Comparison of ENCODE assay signal across 17 cellular contexts in the genomic region with DNA sequence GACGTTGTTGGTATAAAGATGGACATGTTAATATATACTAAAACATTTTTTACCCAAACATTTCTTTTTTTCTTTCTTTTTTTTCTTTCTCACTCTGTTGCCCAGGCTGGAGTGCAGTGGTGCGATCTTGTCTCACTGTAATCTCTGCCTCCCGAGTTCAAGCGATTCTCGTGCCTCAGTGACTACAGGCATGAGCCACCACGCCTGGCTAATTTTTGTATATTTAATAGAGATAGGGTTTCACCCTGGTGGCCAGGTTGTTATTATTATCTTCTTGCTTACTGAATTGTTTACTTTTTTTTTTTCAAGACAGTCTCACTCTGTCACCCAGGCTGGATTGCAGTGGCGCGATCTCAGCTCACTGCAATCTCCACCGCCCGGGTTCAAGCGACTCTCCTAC.
DNase-seq lines count a peak whose midpoint lies in the region; ATAC-seq and TF ChIP-seq lines count a peak whose summit lies in the region.
"Had no signal": no experiment of that assay in that cellular context is flagged by ENCODE, and none has a peak within 500 bp of the region (broad histone marks: within the 10 kb centered on the region; RNA-seq: fewer than 3 reads in every experiment).

No MANE protein-coding gene starts in this region.

- no peaks in the 10 kb centered on the region for H3K9me3 Mint-ChIP-seq in MCF 10A (ENCODE audit: unreplicated experiment)
- peaks cover 0 to 2% (median 0%) of the 10 kb centered on the region in 8 donors for H3K9me3 Mint-ChIP-seq in CD4-positive, alpha-beta memory T cell
- H3K9me3 Mint-ChIP-seq: CD4-positive, alpha-beta T cell had no signal

- no peaks in the 10 kb centered on the region for H3K9me3 ChIP-seq in mammary epithelial cell (replicated peaks; ENCODE audit: insufficient read depth, low read length)
- no peaks in the 10 kb centered on the region for H3K9me3 ChIP-seq in RWPE2 (ENCODE audit: severe bottlenecking)
- H3K9me3 ChIP-seq in CD4-positive, alpha-beta memory T cell (ENCODE audit: control insufficient read depth in 1 of 2, low read length in 2 of 2) = no peaks in the 10 kb centered on the region
- no peaks in the 10 kb centered on the region for H3K9me3 ChIP-seq in spleen

- H3K27me3 ChIP-seq in mammary epithelial cell (ENCODE audit: insufficient read depth, low read length) = no peaks in the 10 kb centered on the region
- H3K27me3 ChIP-seq in RWPE2 (ENCODE audit: insufficient read depth, poor library complexity, severe bottlenecking) = no peaks in the 10 kb centered on the region
- no peaks in the 10 kb centered on the region for H3K27me3 ChIP-seq in CD4-positive, alpha-beta memory T cell (ENCODE audit: insufficient read depth, low read length)
- no peaks in the 10 kb centered on the region for H3K27me3 ChIP-seq in spleen (replicated peaks in 1 of 7)

- 99% methylated on average over 6 of the region's 11 CpGs for WGBS in mammary epithelial cell (ENCODE audit: low coverage, missing lambda C conversion rate)
- 82 to 89% (median 83%) methylated on average over 11 of the region's 11 CpGs for WGBS in spleen, 5 donors

- H3K27ac ChIP-seq in mammary epithelial cell (ENCODE audit: insufficient read depth, low read depth, low read length) (peak overlapping the region; percentile 84), RWPE2 (ENCODE audit: poor library complexity, severe bottlenecking) (peak overlapping the region; percentile 56), spleen (no peak overlapping the region)
- H3K27ac ChIP-seq in CD4-positive, alpha-beta memory T cell (ENCODE audit: low read depth, low read length) = no peak overlapping the region

- no peak overlapping the region for H3K4me3 Mint-ChIP-seq in MCF 10A (ENCODE audit: unreplicated experiment)
- H3K4me3 Mint-ChIP-seq in CD4-positive, alpha-beta memory T cell = no peak overlapping the region
- H3K4me3 Mint-ChIP-seq: CD4-positive, alpha-beta T cell; GM23338 had no signal

- DNase-seq in mammary epithelial cell (no peak), MCF 10A (ENCODE audit: unreplicated experiment) (no peak), RWPE2 (ENCODE audit: low spot score) (no peak), kidney tubule cell (ENCODE audit: low spot score) (peak; percentile 63), spleen (no peak), NCI-H2107 (lab: John Stamatoyannopoulos, UW) (no peak)
- no peak for DNase-seq in CD4-positive, alpha-beta memory T cell
- DNase-seq: 8988T; C1 segment of cervical spinal cord; CD4-positive, alpha-beta T cell; DMS153; DMS79 treated with DMSO at 0.1 percent for 48 hours; EL; H7 had no signal

- BruUV-seq in mammary epithelial cell (replicated peaks; lab: Mats Ljungman, UMichigan) (no TSS peak), MCF 10A (replicated peaks; lab: Mats Ljungman, UMichigan) (no TSS peak)

- no peak for TF ChIP-seq POLR2A in spleen (IDR thresholded peaks at IDR 0.05)

- ATAC-seq in RWPE2 (ENCODE audit: low read depth) (no peak), HG02852 (IDR thresholded peaks at IDR 0.05; ENCODE audit: unreplicated experiment) (no peak)
- ATAC-seq: HepG2 had no signal

- no peak overlapping the region for H2AFZ ChIP-seq in mammary epithelial cell (ENCODE audit: low read depth, low read length)
- H2AFZ ChIP-seq: GM23338 had no signal

- H3K36me3 ChIP-seq in mammary epithelial cell (ENCODE audit: insufficient read depth, low read length) (no peaks in the 10 kb centered on the region), RWPE2 (ENCODE audit: low read depth) (no peaks in the 10 kb centered on the region), spleen (no peaks in the 10 kb centered on the region)
- H3K36me3 ChIP-seq in CD4-positive, alpha-beta memory T cell (ENCODE audit: insufficient read depth, low read length) = no peaks in the 10 kb centered on the region

- POLR2A ChIA-PET in MCF 10A (lab: Yijun Ruan, JAX) = no interaction called here
- POLR2A ChIA-PET in CD4-positive, alpha-beta memory T cell (lab: Charles Lee; ENCODE audit: partially characterized antibody) = no interaction called here

- H3K9ac ChIP-seq in mammary epithelial cell (ENCODE audit: insufficient read depth, low read length) = no peak overlapping the region

- no peak for TF ChIP-seq CTCF in mammary epithelial cell (conservative IDR thresholded peaks at IDR 0.05 in 1 of 2, IDR thresholded peaks at IDR 0.05 in 1 of 2; ENCODE audit: extremely low read depth in 1 of 2, insufficient read depth in 1 of 2, low read depth in 1 of 2, low read length in 2 of 2)
- TF ChIP-seq CTCF in MCF 10A (IDR thresholded peaks at IDR 0.05; ENCODE audit: unreplicated experiment) = no peak
- no peak for TF ChIP-seq CTCF in RWPE2 (IDR thresholded peaks at IDR 0.05; ENCODE audit: poor library complexity, severe bottlenecking)
- TF ChIP-seq CTCF in spleen (IDR thresholded peaks at IDR 0.05 in 8 of 11, conservative IDR thresholded peaks at IDR 0.05 in 3 of 11) = no peak

- no peak overlapping the region for H3K27ac Mint-ChIP-seq in MCF 10A (ENCODE audit: low read depth, unreplicated experiment)
- H3K27ac Mint-ChIP-seq in CD4-positive, alpha-beta memory T cell = no peak overlapping the region
- H3K27ac Mint-ChIP-seq: CD4-positive, alpha-beta T cell; GM23338 had no signal

- in situ Hi-C loops in mammary epithelial cell (cut with MboI; ENCODE audit: low sequenced_read_pairs in 2 of 2) = no loop called here

- no peaks in the 10 kb centered on the region for H3K36me3 Mint-ChIP-seq in MCF 10A (ENCODE audit: insufficient read depth, unreplicated experiment)
- H3K36me3 Mint-ChIP-seq in CD4-positive, alpha-beta memory T cell = no peaks in the 10 kb centered on the region

- no peaks in the 10 kb centered on the region for H3K27me3 Mint-ChIP-seq in MCF 10A (ENCODE audit: insufficient read depth, unreplicated experiment)
- no peaks in the 10 kb centered on the region for H3K27me3 Mint-ChIP-seq in CD4-positive, alpha-beta memory T cell
- H3K27me3 Mint-ChIP-seq: CD4-positive, alpha-beta T cell had no signal

- CTCF ChIA-PET in mammary epithelial cell (lab: Charles Lee; ENCODE audit: low non-redundant PET) (no interaction called here), MCF 10A (lab: Yijun Ruan, JAX) (interaction anchor here (0.5 to 3.3 kb wide), 2 partner anchors 8 to 36 kb away, joined by 3 to 13 read pairs; no protein-coding TSS in a partner anchor)
- CTCF ChIA-PET in CD4-positive, alpha-beta memory T cell (lab: Charles Lee; ENCODE audit: partially characterized antibody) = no interaction called here

- no peaks in the 10 kb centered on the region for H4K20me1 ChIP-seq in mammary epithelial cell (ENCODE audit: insufficient read depth, low read length)

- peaks cover 14% of the 10 kb centered on the region for H3K4me1 Mint-ChIP-seq in MCF 10A (ENCODE audit: insufficient read depth, unreplicated experiment)
- H3K4me1 Mint-ChIP-seq in CD4-positive, alpha-beta memory T cell = no peaks in the 10 kb centered on the region

- H3K79me2 ChIP-seq in mammary epithelial cell (ENCODE audit: insufficient read depth, low read length) = no peaks in the 10 kb centered on the region

- H3K4me1 ChIP-seq in mammary epithelial cell (ENCODE audit: insufficient read depth, low read length) (peaks cover 14% of the 10 kb centered on the region), RWPE2 (ENCODE audit: insufficient read depth, poor library complexity, severe bottlenecking) (peaks cover 11% of the 10 kb centered on the region), spleen (no peaks in the 10 kb centered on the region)
- H3K4me1 ChIP-seq in CD4-positive, alpha-beta memory T cell (ENCODE audit: insufficient read depth, low read length) = no peaks in the 10 kb centered on the region

- intact Hi-C loops in mammary epithelial cell (cut with micrococcal nuclease) (loop anchor here (2.0 to 5.0 kb wide), 2 partner anchors 25 to 40 kb away; no protein-coding TSS in a partner anchor), MCF 10A (cut with micrococcal nuclease) (no loop called here), spleen (cut with DNase I; ENCODE audit: low total_unique reads) (no loop called here)
- intact Hi-C loops in CD4-positive, alpha-beta memory T cell (cut with micrococcal nuclease) = no loop called here

- dilution Hi-C loops in mammary epithelial cell (cut with HindIII; ENCODE audit: low sequenced_read_pairs) = no loop called here

- H3K4me3 ChIP-seq in mammary epithelial cell (replicated peaks in 1 of 3; ENCODE audit: insufficient read depth in 1 of 3, low read depth in 2 of 3, low read length in 3 of 3) = no peak overlapping the region
- H3K4me3 ChIP-seq in RWPE2 (ENCODE audit: severe bottlenecking) = no peak overlapping the region
- H3K4me3 ChIP-seq in CD4-positive, alpha-beta memory T cell (ENCODE audit: low read length in 2 of 2) = no peak overlapping the region
- H3K4me3 ChIP-seq in spleen = no peak overlapping the region
- H3K4me3 ChIP-seq: GM23338 had no signal

- no peak overlapping the region for H3K4me2 ChIP-seq in mammary epithelial cell (ENCODE audit: insufficient read depth, low read depth, low read length)
- H3K4me2 ChIP-seq: GM23338 had no signal

Comparison
In these comparisons a context has a peak if more than half of its experiments do, and no peak if none do; other contexts are left out.
1. H3K27ac ChIP-seq: peak in mammary epithelial cell (single experiment) and RWPE2 (single experiment); none in CD4-positive, alpha-beta memory T cell (single experiment) and spleen (0 of 8).